In genomic region chr17:59848778-59849177, GRCh38 we compare ENCODE assay signal across 1 cellular context.
A peak's percentile ranks its signal among the peaks of the same experiment; 100 is the strongest.
TF ChIP-seq lines count a peak whose summit lies in the region.

No MANE protein-coding gene starts in this region.

TF ChIP-seq in HepG2, 621 proteins besides CTCF, POLR2A, EP300 and RAD21 (continued from another document and continues in another):
- peak; percentile 56; the same call in 1 of the 2 replicates for TF ChIP-seq ATF2 (CRISPR knock-in tag; IDR thresholded peaks at IDR 0.05)
- TF ChIP-seq ZNF737 (CRISPR knock-in tag; IDR thresholded peaks at IDR 0.05; ENCODE audit: borderline replicate concordance), result no peak
- peak; percentile 61 for TF ChIP-seq SAP130 (CRISPR knock-in tag; IDR thresholded peaks at IDR 0.05; ENCODE audit: low read depth)
- no peak for TF ChIP-seq ZFP36L1 (CRISPR knock-in tag; IDR thresholded peaks at IDR 0.05)
- no peak for TF ChIP-seq MXD4 (CRISPR knock-in tag; IDR thresholded peaks at IDR 0.05)
- TF ChIP-seq GMEB2 (CRISPR knock-in tag; IDR thresholded peaks at IDR 0.05; ENCODE audit: low read depth), result no peak
- no peak for TF ChIP-seq ZBTB20 (CRISPR knock-in tag; IDR thresholded peaks at IDR 0.05; ENCODE audit: borderline replicate concordance, low read depth)
- no peak for TF ChIP-seq PAXIP1 (CRISPR knock-in tag; conservative IDR thresholded peaks at IDR 0.05)
- TF ChIP-seq ZBTB7B (CRISPR knock-in tag; IDR thresholded peaks at IDR 0.05), result no peak
- TF ChIP-seq NR2F6 (IDR thresholded peaks at IDR 0.05), result no peak
- TF ChIP-seq NR2F6 (CRISPR knock-in tag; IDR thresholded peaks at IDR 0.05), result peak; percentile 45; the same call in 1 of the 2 replicates
- TF ChIP-seq ZNF343 (CRISPR knock-in tag; IDR thresholded peaks at IDR 0.05), result no peak
- no peak for TF ChIP-seq HOXA5 (CRISPR knock-in tag; IDR thresholded peaks at IDR 0.05)
- no peak for TF ChIP-seq ZNF552 (CRISPR knock-in tag; IDR thresholded peaks at IDR 0.05; ENCODE audit: borderline replicate concordance)
- no peak for TF ChIP-seq ZNF883 (CRISPR knock-in tag; IDR thresholded peaks at IDR 0.05; ENCODE audit: not compliant biosample characterization)
- no peak for TF ChIP-seq MED13 (CRISPR knock-in tag; IDR thresholded peaks at IDR 0.05)
- no peak for TF ChIP-seq ZNF766 (CRISPR knock-in tag; IDR thresholded peaks at IDR 0.05; ENCODE audit: borderline replicate concordance)
- no peak for TF ChIP-seq ZSCAN21 (CRISPR knock-in tag; IDR thresholded peaks at IDR 0.05; ENCODE audit: borderline replicate concordance)
- no peak for TF ChIP-seq ZNF367 (CRISPR knock-in tag; IDR thresholded peaks at IDR 0.05; ENCODE audit: borderline replicate concordance)
- TF ChIP-seq AHR (CRISPR knock-in tag; IDR thresholded peaks at IDR 0.05), result no peak
- no peak for TF ChIP-seq ZNF746 (CRISPR knock-in tag; IDR thresholded peaks at IDR 0.05)
- no peak for TF ChIP-seq HMGXB4 (CRISPR knock-in tag; IDR thresholded peaks at IDR 0.05; ENCODE audit: borderline replicate concordance in 1 of 2, low read depth in 1 of 2)
- no peak for TF ChIP-seq ZNF10 (CRISPR knock-in tag; IDR thresholded peaks at IDR 0.05; ENCODE audit: borderline replicate concordance, low read depth)
- no peak for TF ChIP-seq SRSF1 (optimal IDR thresholded peaks at IDR 0.05; ENCODE audit: low read depth, low read length)
- TF ChIP-seq HBP1 (CRISPR knock-in tag; IDR thresholded peaks at IDR 0.05; ENCODE audit: low read depth), result peak; percentile 64; the same call in 1 of the 2 replicates
- TF ChIP-seq NCOA2 (CRISPR knock-in tag; IDR thresholded peaks at IDR 0.05), result peak; percentile 50; the same call in 1 of the 2 replicates
- TF ChIP-seq ZNF20 (CRISPR knock-in tag; IDR thresholded peaks at IDR 0.05), result no peak
- TF ChIP-seq MIXL1 (CRISPR knock-in tag; IDR thresholded peaks at IDR 0.05), result no peak
- peak; percentile 64; the same call in 1 of the 2 replicates for TF ChIP-seq ZNF292 (CRISPR knock-in tag; IDR thresholded peaks at IDR 0.05; ENCODE audit: borderline replicate concordance, low read depth)
- no peak for TF ChIP-seq ZFP36L2 (CRISPR knock-in tag; IDR thresholded peaks at IDR 0.05)
- no peak for TF ChIP-seq PHF20 (CRISPR knock-in tag; IDR thresholded peaks at IDR 0.05)
- TF ChIP-seq ZNF12 (CRISPR knock-in tag; IDR thresholded peaks at IDR 0.05), result no peak
- no peak for TF ChIP-seq ZNF75D (CRISPR knock-in tag; IDR thresholded peaks at IDR 0.05; ENCODE audit: borderline replicate concordance)
- TF ChIP-seq ATF6 (CRISPR knock-in tag; conservative IDR thresholded peaks at IDR 0.05), result no peak
- no peak for TF ChIP-seq ZNF879 (CRISPR knock-in tag; IDR thresholded peaks at IDR 0.05)
- no peak for TF ChIP-seq ZNF589 (CRISPR knock-in tag; conservative IDR thresholded peaks at IDR 0.05)
- TF ChIP-seq MLLT10 (CRISPR knock-in tag; IDR thresholded peaks at IDR 0.05), result no peak
- TF ChIP-seq ZNF280B (CRISPR knock-in tag; IDR thresholded peaks at IDR 0.05; ENCODE audit: borderline replicate concordance), result no peak
- no peak for TF ChIP-seq ZNF850 (CRISPR knock-in tag; conservative IDR thresholded peaks at IDR 0.05)
- no peak for TF ChIP-seq ZSCAN30 (CRISPR knock-in tag; IDR thresholded peaks at IDR 0.05)
- TF ChIP-seq ARID5B (CRISPR knock-in tag; IDR thresholded peaks at IDR 0.05), result peak; percentile 73
- TF ChIP-seq ZNF788 (CRISPR knock-in tag; IDR thresholded peaks at IDR 0.05; ENCODE audit: borderline replicate concordance), result no peak
- TF ChIP-seq ZNF234 (CRISPR knock-in tag; conservative IDR thresholded peaks at IDR 0.05), result no peak
- no peak for TF ChIP-seq NFATC3 (CRISPR knock-in tag; IDR thresholded peaks at IDR 0.05)
- no peak for TF ChIP-seq ZNF441 (CRISPR knock-in tag; IDR thresholded peaks at IDR 0.05; ENCODE audit: borderline replicate concordance)
- peak; percentile 79; the same call in 1 of the 2 replicates for TF ChIP-seq ZNF362 (CRISPR knock-in tag; IDR thresholded peaks at IDR 0.05; ENCODE audit: borderline replicate concordance)
- TF ChIP-seq PLRG1 (conservative IDR thresholded peaks at IDR 0.05), result no peak
